ENCODE assay signal across 1 cellular context in genomic region chr15:31365655-31366127, GRCh38.
A peak's percentile ranks its signal among the peaks of the same experiment; 100 is the strongest.
TF ChIP-seq lines count a peak whose summit lies in the region.

No MANE protein-coding gene starts in this region.

TF ChIP-seq in K562, 482 proteins besides CTCF, POLR2A, EP300 and RAD21 (continued from another document and continues in another):
- TF ChIP-seq FOXP4 (CRISPR knock-in tag; IDR thresholded peaks at IDR 0.05; ENCODE audit: borderline replicate concordance) (no peak), MYBL2 (IDR thresholded peaks at IDR 0.05; ENCODE audit: low read depth) (no peak), MYBL2 (CRISPR knock-in tag; IDR thresholded peaks at IDR 0.05; ENCODE audit: borderline replicate concordance) (no peak), ZNF408 (CRISPR knock-in tag; IDR thresholded peaks at IDR 0.05; ENCODE audit: low read depth) (no peak), ZKSCAN8 (CRISPR knock-in tag; IDR thresholded peaks at IDR 0.05) (no peak), NCOR1 (IDR thresholded peaks at IDR 0.05) (peak; percentile 45), HMBOX1 (IDR thresholded peaks at IDR 0.05) (no peak), SMARCA4 (IDR thresholded peaks at IDR 0.05) (peak; percentile 56), CTBP1 (IDR thresholded peaks at IDR 0.05; ENCODE audit: borderline replicate concordance) (peak; percentile 52; the same call in 1 of the 2 replicates), ZNF696 (CRISPR knock-in tag; conservative IDR thresholded peaks at IDR 0.05) (no peak), ZNF740 (CRISPR knock-in tag; IDR thresholded peaks at IDR 0.05) (no peak), ZNF740 (tag; IDR thresholded peaks at IDR 0.05) (no peak), SMAD1 (IDR thresholded peaks at IDR 0.05; ENCODE audit: low read depth, low read length, partially characterized antibody) (no peak), NFRKB (IDR thresholded peaks at IDR 0.05; ENCODE audit: low read depth) (peak; percentile 48; the same call in 1 of the 2 replicates), MNT (conservative IDR thresholded peaks at IDR 0.05) (peak; percentile 52 to 81; a peak in 3 of 4 replicates), ZNF551 (CRISPR knock-in tag; IDR thresholded peaks at IDR 0.05) (no peak), ZNF707 (CRISPR knock-in tag; conservative IDR thresholded peaks at IDR 0.05) (no peak), CXXC5 (CRISPR knock-in tag; IDR thresholded peaks at IDR 0.05) (peak; percentile 84), FOXK2 (conservative IDR thresholded peaks at IDR 0.05 in 1 of 2, IDR thresholded peaks at IDR 0.05 in 1 of 2; ENCODE audit: low read depth in 2 of 2) (peak in 1 of 2 experiments; percentile 44; a peak in 1 of 4 replicates), SMARCB1 (IDR thresholded peaks at IDR 0.05; ENCODE audit: insufficient read length, low read depth) (no peak), CREM (IDR thresholded peaks at IDR 0.05; ENCODE audit: low read depth) (peak; percentile 72), ZBTB2 (IDR thresholded peaks at IDR 0.05) (no peak; the same call in 1 of the 2 replicates), NR0B1 (IDR thresholded peaks at IDR 0.05; ENCODE audit: partially characterized antibody) (no peak), SMARCA5 (IDR thresholded peaks at IDR 0.05) (no peak), GABPB2 (CRISPR knock-in tag; conservative IDR thresholded peaks at IDR 0.05) (no peak), U2AF1 (optimal IDR thresholded peaks at IDR 0.05; ENCODE audit: low read depth, low read length) (no peak), ZNF583 (CRISPR knock-in tag; IDR thresholded peaks at IDR 0.05) (no peak; the same call in 1 of the 2 replicates), SRSF7 (optimal IDR thresholded peaks at IDR 0.05; ENCODE audit: low read depth, low read length) (no peak), BCLAF1 (IDR thresholded peaks at IDR 0.05; ENCODE audit: borderline replicate concordance in 1 of 2, control insufficient read depth in 1 of 2, low read depth in 2 of 2, low read length in 1 of 2) (no peak), RB1 (IDR thresholded peaks at IDR 0.05; ENCODE audit: low read depth) (no peak), ZBTB11 (CRISPR knock-in tag; IDR thresholded peaks at IDR 0.05) (no peak), SMARCE1 (IDR thresholded peaks at IDR 0.05) (0 out of 2 replicates have a peak, but pooled peaks have one; percentile 44), KLF16 (IDR thresholded peaks at IDR 0.05) (peak; percentile 48; the same call in 1 of the 2 replicates), BRD9 (IDR thresholded peaks at IDR 0.05; ENCODE audit: low read depth, partially characterized antibody) (no peak), HCFC1 (IDR thresholded peaks at IDR 0.05; ENCODE audit: low read depth, low read length) (0 out of 2 replicates have a peak, but pooled peaks have one; percentile 8), HMG20A (CRISPR knock-in tag; conservative IDR thresholded peaks at IDR 0.05) (no peak), ZNF133 (CRISPR knock-in tag; IDR thresholded peaks at IDR 0.05) (no peak), GABPB1 (CRISPR knock-in tag; IDR thresholded peaks at IDR 0.05) (no peak), MAZ (CRISPR knock-in tag; conservative IDR thresholded peaks at IDR 0.05 in 1 of 2, IDR thresholded peaks at IDR 0.05 in 1 of 2) (peak; percentile 35 to 43; a peak in 2 of 4 replicates), ZNF717 (CRISPR knock-in tag; IDR thresholded peaks at IDR 0.05) (no peak), TFAP4 (CRISPR knock-in tag; IDR thresholded peaks at IDR 0.05; ENCODE audit: borderline replicate concordance) (peak; percentile 87), ZBTB9 (CRISPR knock-in tag; IDR thresholded peaks at IDR 0.05) (0 out of 2 replicates have a peak, but pooled peaks have one; percentile 49), DMBX1 (CRISPR knock-in tag; IDR thresholded peaks at IDR 0.05; ENCODE audit: borderline replicate concordance) (peak; percentile 88), SMC3 (conservative IDR thresholded peaks at IDR 0.05; ENCODE audit: insufficient read depth, low read depth, low read length) (peak; percentile 39; the same call in 1 of the 2 replicates), ZC3H11A (IDR thresholded peaks at IDR 0.05; ENCODE audit: low read depth, low read length) (no peak), SIRT6 (IDR thresholded peaks at IDR 0.05; ENCODE audit: low read depth, low read length) (no peak), CREB5 (CRISPR knock-in tag; IDR thresholded peaks at IDR 0.05) (no peak)
